Comparison of ENCODE assay signal across 34 cellular contexts in the genomic region with DNA sequence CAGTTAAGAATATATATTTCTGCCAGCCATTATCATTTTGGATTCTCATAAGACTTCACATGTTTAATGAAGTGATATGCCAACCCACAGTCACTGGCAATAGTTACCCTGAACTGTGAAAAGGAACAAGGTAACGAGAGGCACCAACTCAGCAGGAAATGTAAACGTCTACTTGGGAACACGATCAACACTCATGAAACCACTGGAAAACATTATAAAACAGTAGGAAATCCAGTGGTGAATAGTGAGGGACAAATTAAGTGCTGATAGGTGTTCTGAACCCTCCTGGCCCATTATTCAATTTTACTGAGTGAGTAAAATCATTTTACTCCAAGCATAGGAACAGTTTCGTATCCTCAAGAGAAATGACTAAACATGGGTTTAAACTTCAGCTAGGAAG.
"Had no signal": no experiment of that assay in that cellular context is flagged by ENCODE, and none has a peak within 500 bp of the region (broad histone marks: within the 10 kb centered on the region; RNA-seq: fewer than 3 reads in every experiment).

No MANE protein-coding gene starts in this region.

- H3K4me3 ChIP-seq: MG63 had no signal

- H3K9me3 ChIP-seq: MG63 had no signal

- H3K36me3 ChIP-seq: MG63 had no signal

- DNase-seq: Karpas-422, Kasumi-1, MG63, MM.1S, MV-4-11, NCI-H1048, NCI-H1092, NCI-H1092 treated with DMSO at 0.1 percent for 48 hours, NCI-H1105, NCI-H1105 treated with DMSO at 0.1 percent for 48 hours, NCI-H1417 treated with DMSO at 0.1 percent for 48 hours, NCI-H1436, NCI-H1436 treated with DMSO at 0.1 percent for 48 hours, NCI-H146, NCI-H1694, NCI-H1694 treated with DMSO at 0.1 percent for 48 hours, NCI-H187, NCI-H187 treated with DMSO at 0.1 percent for 48 hours, NCI-H1930, NCI-H2029, NCI-H2029 treated with DMSO at 0.1 percent for 48 hours, NCI-H2081, NCI-H2081 treated with DMSO at 0.1 percent for 48 hours, NCI-H2107, NCI-H2171, NCI-H2171 treated with DMSO at 0.1 percent for 48 hours, NCI-H2227 treated with DMSO at 0.1 percent for 48 hours, NCI-H226, NCI-H345, NCI-H446, NCI-H446 treated with DMSO at 0.1 percent for 48 hours, NCI-H510A, NCI-H510A treated with DMSO at 0.1 percent for 48 hours, NCI-H524 had no signal

- H3K27me3 ChIP-seq: MG63 had no signal
